8 cellular contexts compared by ENCODE assay signal in genomic region chr4:88284378-88285234, GRCh38. TPM values are rescaled to one million over a fixed set of nuclear protein-coding genes. Genes with fewer than 3 reads are reported as not detected.
DNase-seq lines count a peak whose midpoint lies in the region; ATAC-seq and TF ChIP-seq lines count a peak whose summit lies in the region.

Gene PPM1K, minus strand, starts transcription at chr4:88284561. Its CDS starts 5,978 bp downstream, at chr4:88278583.

- no peaks in the 10 kb centered on the region for H3K36me3 ChIP-seq in testis (ENCODE audit: low read depth, missing control alignments)

- peak within 1 kb of the TSS; percentile 98 for H3K4me3 Mint-ChIP-seq in activated naive CD8-positive, alpha-beta T cell

- peak within 1 kb of the TSS; percentile 97 to 98 for H3K27ac ChIP-seq in testis

- peaks cover 46% of the 10 kb centered on the region for H3K4me1 Mint-ChIP-seq in activated naive CD8-positive, alpha-beta T cell (ENCODE audit: low read depth)

- H3K4me1 ChIP-seq in testis = peaks cover 11% of the 10 kb centered on the region

- no peaks in the 10 kb centered on the region for H3K9me3 ChIP-seq in testis

- H3K27ac Mint-ChIP-seq in activated naive CD8-positive, alpha-beta T cell = peak within 1 kb of the TSS; percentile 99

- peak; percentile 83 for ATAC-seq in HG02623 (IDR thresholded peaks at IDR 0.05; ENCODE audit: unreplicated experiment)
- peak; percentile 99 for ATAC-seq in omental fat pad (ENCODE audit: low FRiP score)

- TF ChIP-seq CTCF in GM10266 (IDR thresholded peaks at IDR 0.05; ENCODE audit: control insufficient read depth, insufficient read depth, low read depth, missing control alignments) (no peak), omental fat pad (IDR thresholded peaks at IDR 0.05) (no peak), testis (IDR thresholded peaks at IDR 0.05) (peak in 1 of 3 experiments; percentile 18)

- H3K4me3 ChIP-seq in testis = peak within 1 kb of the TSS; percentile 74 to 88

- TF ChIP-seq POLR2A in testis (IDR thresholded peaks at IDR 0.05) = peak; percentile 44

- H3K9me3 Mint-ChIP-seq in activated naive CD8-positive, alpha-beta T cell (ENCODE audit: low read depth) = no peaks in the 10 kb centered on the region

- H3K27me3 ChIP-seq in testis = no peaks in the 10 kb centered on the region

- WGBS in testis, 2 donors = 0 to 1% methylated on average over 31 to 56 of the region's 56 CpGs

- H3K36me3 Mint-ChIP-seq in activated naive CD8-positive, alpha-beta T cell = peaks cover 2% of the 10 kb centered on the region

- intact Hi-C loops in testis (cut with DNase I; ENCODE audit: low total_unique reads) = loop anchor here (10.0 kb wide), 1 partner anchor 170 kb away; the partner anchor contains the start of gene HERC5

- H3K27me3 Mint-ChIP-seq in activated naive CD8-positive, alpha-beta T cell = no peaks in the 10 kb centered on the region

- peak; percentile 94 for DNase-seq in GM10266 (ENCODE audit: extremely low spot score)
- DNase-seq in NCI-H1105 (lab: John Stamatoyannopoulos, UW) = peak; percentile 88
- DNase-seq in SKM-1 treated with dmso at 0.1 percent for 144 hours (lab: John Stamatoyannopoulos, UW; ENCODE audit: unreplicated experiment) = peak; percentile 98
- DNase-seq in glomerular visceral epithelial cell (ENCODE audit: extremely low spot score) = peak; percentile 99
- peak; percentile 96 for DNase-seq in omental fat pad (ENCODE audit: low spot score)
- DNase-seq in testis = peak; percentile 100

RNA-seq across cellular contexts. Expression of gene PPM1K, which starts in this region (rescaled TPM):
- total RNA-seq in omental fat pad = 10 to 100 TPM; 13.0 to 18.4 (median 13.9) TPM
- total RNA-seq in testis = 100 to 1,000 TPM in 1 of 2 donors, 10 to 100 TPM in 1; 76.5 to 104 TPM
- 40.6 TPM for polyA plus RNA-seq in testis (ENCODE audit: insufficient read depth, low read depth, low replicate concordance)

Comparison
In these comparisons a context has a peak if more than half of its experiments do, and no peak if none do; other contexts are left out.
1. Peak in every context shown above with its lines: DNase-seq, ATAC-seq, H3K4me3 ChIP-seq and H3K27ac ChIP-seq.